In the genomic region with DNA sequence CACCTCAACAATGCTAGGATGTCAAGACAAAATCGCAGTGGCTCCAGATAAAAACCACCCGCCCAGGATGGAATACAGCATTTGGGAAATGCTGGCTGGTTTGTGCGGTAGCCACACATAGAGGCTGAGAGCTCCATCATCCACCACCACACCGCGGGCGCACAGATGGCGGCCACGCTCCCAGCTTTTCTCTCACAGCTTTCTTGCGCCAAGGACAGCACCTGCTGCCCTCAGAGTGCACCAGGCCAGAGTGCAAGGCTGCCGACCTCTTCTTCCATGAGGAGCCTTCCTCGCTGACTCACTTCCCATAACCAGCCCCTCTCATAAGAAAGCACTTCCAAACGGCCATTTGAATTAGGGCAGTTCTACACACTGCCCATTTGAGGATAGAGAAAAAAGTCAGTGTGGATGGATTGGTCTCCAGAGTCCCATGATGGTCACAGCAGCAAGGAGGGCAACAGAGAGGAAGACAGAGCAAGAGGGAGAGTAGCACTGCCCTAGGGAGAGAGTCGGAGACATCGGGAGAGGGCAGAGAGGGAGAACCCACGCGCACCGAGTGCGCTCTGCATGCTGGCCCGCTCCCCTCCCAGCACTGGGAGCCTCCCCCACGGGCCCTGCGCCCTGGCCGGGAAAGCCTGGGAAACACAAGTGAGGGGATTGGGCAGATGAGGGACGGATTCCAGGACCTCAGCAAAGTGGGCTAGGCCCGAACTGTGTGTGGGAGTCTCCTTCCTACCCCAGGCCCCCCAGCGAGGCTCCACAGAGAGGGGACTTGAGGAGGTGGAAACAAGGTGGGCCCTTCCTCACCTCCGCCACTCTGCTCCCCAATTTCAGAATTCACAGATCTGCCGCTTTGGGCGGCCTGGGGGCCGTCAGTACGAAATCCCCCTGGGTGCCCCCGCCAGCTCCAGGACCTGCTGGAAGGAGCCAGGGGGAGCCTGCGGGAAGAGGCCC, we compare ENCODE assay signal across 1 cellular context.
TF ChIP-seq lines count a peak whose summit lies in the region.

No MANE protein-coding gene starts in this region.

TF ChIP-seq in GM23338, 12 proteins besides CTCF, POLR2A, EP300 and RAD21 (continued from another document):
- TF ChIP-seq, protein P1, sequence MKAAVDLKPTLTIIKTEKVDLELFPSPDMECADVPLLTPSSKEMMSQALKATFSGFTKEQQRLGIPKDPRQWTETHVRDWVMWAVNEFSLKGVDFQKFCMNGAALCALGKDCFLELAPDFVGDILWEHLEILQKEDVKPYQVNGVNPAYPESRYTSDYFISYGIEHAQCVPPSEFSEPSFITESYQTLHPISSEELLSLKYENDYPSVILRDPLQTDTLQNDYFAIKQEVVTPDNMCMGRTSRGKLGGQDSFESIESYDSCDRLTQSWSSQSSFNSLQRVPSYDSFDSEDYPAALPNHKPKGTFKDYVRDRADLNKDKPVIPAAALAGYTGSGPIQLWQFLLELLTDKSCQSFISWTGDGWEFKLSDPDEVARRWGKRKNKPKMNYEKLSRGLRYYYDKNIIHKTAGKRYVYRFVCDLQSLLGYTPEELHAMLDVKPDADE (IDR thresholded peaks at IDR 0.05), result no peak
- no peak for TF ChIP-seq ZNF114 (CRISPR knock-in tag; IDR thresholded peaks at IDR 0.05)
